8 cellular contexts compared by ENCODE assay signal in genomic region chr2:165874445-165875039, GRCh38.
DNase-seq lines count a peak whose midpoint lies in the region; ATAC-seq and TF ChIP-seq lines count a peak whose summit lies in the region.

No MANE protein-coding gene starts in this region.

- no peak overlapping the region for H2BK20ac ChIP-seq in H9 (ENCODE audit: low read depth, low read length, poor library complexity, severe bottlenecking)

- no peak overlapping the region for H3K4ac ChIP-seq in H9 (ENCODE audit: low read depth, low read length)

- H3K79me2 ChIP-seq in H9 (ENCODE audit: insufficient read depth, low read length) (no peaks in the 10 kb centered on the region), KMS-11 (ENCODE audit: insufficient read depth, low read depth) (no peaks in the 10 kb centered on the region)

- TF ChIP-seq POLR2A in uterus (IDR thresholded peaks at IDR 0.05) = no peak

- H3K36me3 ChIP-seq in cardiac muscle cell = peaks cover 2% of the 10 kb centered on the region
- no peaks in the 10 kb centered on the region for H3K36me3 ChIP-seq in KMS-11 (ENCODE audit: insufficient read depth)
- peaks cover 0 to 16% (median 5%) of the 10 kb centered on the region in 4 donors for H3K36me3 ChIP-seq in liver (ENCODE audit: control insufficient read depth in 4 of 4, insufficient read depth in 3 of 4, low read depth in 1 of 4, low read length in 3 of 4)
- H3K36me3 ChIP-seq in uterus = no peaks in the 10 kb centered on the region

- no peak overlapping the region for H2AFZ ChIP-seq in H9 (ENCODE audit: low read length)
- H2AFZ ChIP-seq in KMS-11 (ENCODE audit: low read depth) = no peak overlapping the region

- H3K4me1 ChIP-seq in cardiac muscle cell (ENCODE audit: low read depth) = peaks cover 6% of the 10 kb centered on the region
- H3K4me1 ChIP-seq in H9 (ENCODE audit: insufficient read depth, low read length) = no peaks in the 10 kb centered on the region
- peaks cover 51% of the 10 kb centered on the region for H3K4me1 ChIP-seq in KMS-11 (ENCODE audit: low read depth, poor library complexity, severe bottlenecking)
- H3K4me1 ChIP-seq in liver (ENCODE audit: control insufficient read depth in 4 of 4, insufficient read depth in 4 of 4, low read length in 3 of 4) = no peaks in the 10 kb centered on the region
- no peaks in the 10 kb centered on the region for H3K4me1 ChIP-seq in uterus

- peaks cover 3 to 6% of the 10 kb centered on the region in 2 experiments; a peak in 1 of 4 replicates for H3K4me1 Mint-ChIP-seq in H9
- H3K4me1 Mint-ChIP-seq in central memory CD8-positive, alpha-beta T cell = peaks cover 12% of the 10 kb centered on the region

- H3K27ac Mint-ChIP-seq in H9 = no peak overlapping the region
- H3K27ac Mint-ChIP-seq in central memory CD8-positive, alpha-beta T cell (ENCODE audit: low read depth) = no peak overlapping the region

- no peak overlapping the region for H4K91ac ChIP-seq in H9 (ENCODE audit: insufficient read length, low read depth, low read length)

- H3K4me3 ChIP-seq in cardiac muscle cell (no peak overlapping the region), KMS-11 (IDR thresholded peaks at IDR 0.05; ENCODE audit: insufficient read depth, low read depth, low read length) (no peak overlapping the region), liver (ENCODE audit: low read depth in 1 of 3, low read length in 3 of 3) (no peak overlapping the region), uterus (no peak overlapping the region)

- peak; percentile 65 to 77 for DNase-seq in cardiac muscle cell (ENCODE audit: low read depth in 1 of 2, low spot score in 1 of 2)
- no peak for DNase-seq in Right ventricle myocardium inferior (ENCODE audit: missing footprints)
- no peak for DNase-seq in H9
- peak; percentile 80 for DNase-seq in OCI-M1 (lab: John Stamatoyannopoulos, UW)
- no peak for DNase-seq in central memory CD8-positive, alpha-beta T cell (ENCODE audit: low spot score in 2 of 2)
- DNase-seq in uterus = no peak

- H4K5ac ChIP-seq in H9 (ENCODE audit: insufficient read length, low read depth, low read length) = no peak overlapping the region

- no peak overlapping the region for H3K18ac ChIP-seq in H9 (ENCODE audit: insufficient read length, low read depth, low read length)

- no peaks in the 10 kb centered on the region for H3K9me3 Mint-ChIP-seq in H9
- H3K9me3 Mint-ChIP-seq in central memory CD8-positive, alpha-beta T cell = no peaks in the 10 kb centered on the region

- intact Hi-C loops in Right ventricle myocardium inferior (cut with DNase I) (loop anchor here (2.0 kb wide), 1 partner anchor 474 kb away; no protein-coding TSS in a partner anchor), uterus (cut with DNase I; ENCODE audit: low total_unique reads) (no loop called here)

- no peak for ATAC-seq in Right ventricle myocardium inferior
- ATAC-seq in central memory CD8-positive, alpha-beta T cell (replicated peaks; ENCODE audit: extremely low read depth, poor library complexity, severe bottlenecking) = peak; percentile 88

- H3K4me2 ChIP-seq in H9 (ENCODE audit: insufficient read depth, insufficient read length, low read length) = no peak overlapping the region
- H3K4me2 ChIP-seq in KMS-11 = peak overlapping the region; percentile 4; the same call in 1 of the 2 replicates

- no peak overlapping the region for H2BK120ac ChIP-seq in H9 (ENCODE audit: low read depth, low read length, poor library complexity, severe bottlenecking)

- no peaks in the 10 kb centered on the region for H3K23me2 ChIP-seq in H9 (ENCODE audit: insufficient read length, low read depth, low read length, poor library complexity, severe bottlenecking)

- no peaks in the 10 kb centered on the region for H3K9me3 ChIP-seq in cardiac muscle cell (ENCODE audit: low read depth)
- no peaks in the 10 kb centered on the region for H3K9me3 ChIP-seq in H9 (ENCODE audit: control insufficient read depth, low read depth, low read length)
- no peaks in the 10 kb centered on the region for H3K9me3 ChIP-seq in liver (ENCODE audit: control insufficient read depth in 4 of 4, low read length in 3 of 4)
- H3K9me3 ChIP-seq in uterus = no peaks in the 10 kb centered on the region

- WGBS in H9 (ENCODE audit: extremely low coverage, insufficient read length, low lambda C conversion rate) = no CpG with 5 or more reads among the region's 3 CpGs
- WGBS in liver = 47% methylated on average over 3 of the region's 3 CpGs

- no peak overlapping the region for H3K27ac ChIP-seq in cardiac muscle cell
- H3K27ac ChIP-seq in H9 (ENCODE audit: insufficient read length, low read depth, low read length) = no peak overlapping the region
- H3K27ac ChIP-seq in KMS-11 = no peak overlapping the region
- H3K27ac ChIP-seq in liver (ENCODE audit: low read depth in 1 of 2, low read length in 2 of 2) = no peak overlapping the region
- H3K27ac ChIP-seq in uterus = no peak overlapping the region

- peak; percentile 87 to 91 for TF ChIP-seq RAD21 in liver (IDR thresholded peaks at IDR 0.05)

- no peaks in the 10 kb centered on the region for H3K27me3 Mint-ChIP-seq in H9 (ENCODE audit: low read depth)
- no peaks in the 10 kb centered on the region for H3K27me3 Mint-ChIP-seq in central memory CD8-positive, alpha-beta T cell

- H3K36me3 Mint-ChIP-seq in H9 (ENCODE audit: insufficient read depth in 1 of 3, low read depth in 3 of 3) = peaks cover 6 to 9% (median 6%) of the 10 kb centered on the region in 3 experiments; a peak in 6 of 7 replicates
- H3K36me3 Mint-ChIP-seq in central memory CD8-positive, alpha-beta T cell (ENCODE audit: insufficient read depth) = peaks cover 2% of the 10 kb centered on the region

- H3K14ac ChIP-seq in H9 (ENCODE audit: insufficient read depth, low read length) = no peak overlapping the region

- H3K23ac ChIP-seq in H9 (ENCODE audit: insufficient read length, low read depth, low read length) = no peak overlapping the region

- H2BK15ac ChIP-seq in H9 (ENCODE audit: low read depth, low read length) = no peak overlapping the region

- H3K9ac ChIP-seq in H9 (ENCODE audit: extremely low read depth, insufficient read length, low read length) (no peak overlapping the region), KMS-11 (no peak overlapping the region), liver (ENCODE audit: low read depth in 1 of 2, low read length in 2 of 2) (no peak overlapping the region)

- TF ChIP-seq CTCF in cardiac muscle cell (IDR thresholded peaks at IDR 0.05; ENCODE audit: low read depth, low read length) = peak; percentile 69
- peak; percentile 86 for TF ChIP-seq CTCF in H9 (conservative IDR thresholded peaks at IDR 0.05)
- TF ChIP-seq CTCF in KMS-11 (conservative IDR thresholded peaks at IDR 0.05; ENCODE audit: low read depth, low read length) = peak; percentile 60
- TF ChIP-seq CTCF in liver (IDR thresholded peaks at IDR 0.05; ENCODE audit: low read depth, low read length, missing input control) = peak; percentile 50
- peak; percentile 30 to 53 (median 44) for TF ChIP-seq CTCF in uterus (IDR thresholded peaks at IDR 0.05)

- H3K27me3 ChIP-seq in cardiac muscle cell = no peaks in the 10 kb centered on the region
- no peaks in the 10 kb centered on the region for H3K27me3 ChIP-seq in H9 (ENCODE audit: insufficient read depth, low read length)
- no peaks in the 10 kb centered on the region for H3K27me3 ChIP-seq in KMS-11 (ENCODE audit: insufficient read depth, low read depth)
- no peaks in the 10 kb centered on the region for H3K27me3 ChIP-seq in liver (ENCODE audit: control insufficient read depth in 4 of 4, insufficient read depth in 4 of 4, low read length in 3 of 4)
- no peaks in the 10 kb centered on the region for H3K27me3 ChIP-seq in uterus

- H3K79me1 ChIP-seq in H9 (ENCODE audit: insufficient read depth, low read depth, low read length, poor library complexity, severe bottlenecking) = no peaks in the 10 kb centered on the region

- H3K4me3 Mint-ChIP-seq in H9 = no peak overlapping the region
- H3K4me3 Mint-ChIP-seq in central memory CD8-positive, alpha-beta T cell = no peak overlapping the region

- no peak overlapping the region for H3T11ph ChIP-seq in H9 (ENCODE audit: low read length)

- no peak overlapping the region for H3K56ac ChIP-seq in H9 (ENCODE audit: insufficient read length, low read depth, low read length)

- no peak overlapping the region for H2BK12ac ChIP-seq in H9 (ENCODE audit: insufficient read length, low read depth, low read length)

- H4K20me1 ChIP-seq in H9 (ENCODE audit: control insufficient read depth, insufficient read depth, insufficient read length) (no peaks in the 10 kb centered on the region), KMS-11 (ENCODE audit: insufficient read depth) (no peaks in the 10 kb centered on the region)

- no peak overlapping the region for H4K8ac ChIP-seq in H9 (replicated peaks; ENCODE audit: insufficient read length, low read depth, low read length)

- no peak overlapping the region for H2BK5ac ChIP-seq in H9 (ENCODE audit: insufficient read length, low read length)

- H2AK5ac ChIP-seq in H9 (ENCODE audit: insufficient read length, low read length) = no peak overlapping the region

TF ChIP-seq in liver, 16 proteins besides CTCF, POLR2A, EP300 and RAD21:
- TF ChIP-seq GABPA (IDR thresholded peaks at IDR 0.05 in 1 of 2, conservative IDR thresholded peaks at IDR 0.05 in 1 of 2) (peak in 1 of 2 donors; percentile 34), TAF1 (conservative IDR thresholded peaks at IDR 0.05) (no peak)

Comparison
In these comparisons a context has a peak if more than half of its experiments do, and no peak if none do; other contexts are left out.
1. DNase-seq: peak in cardiac muscle cell (2 of 2) and OCI-M1 (single experiment); none in Right ventricle myocardium inferior (single experiment), H9 (single experiment), central memory CD8-positive, alpha-beta T cell (0 of 2) and uterus (0 of 2).
2. Peak in every context shown above with its lines, with median percentiles within 50 percentile points of each other: CTCF ChIP-seq.